In the genomic region with DNA sequence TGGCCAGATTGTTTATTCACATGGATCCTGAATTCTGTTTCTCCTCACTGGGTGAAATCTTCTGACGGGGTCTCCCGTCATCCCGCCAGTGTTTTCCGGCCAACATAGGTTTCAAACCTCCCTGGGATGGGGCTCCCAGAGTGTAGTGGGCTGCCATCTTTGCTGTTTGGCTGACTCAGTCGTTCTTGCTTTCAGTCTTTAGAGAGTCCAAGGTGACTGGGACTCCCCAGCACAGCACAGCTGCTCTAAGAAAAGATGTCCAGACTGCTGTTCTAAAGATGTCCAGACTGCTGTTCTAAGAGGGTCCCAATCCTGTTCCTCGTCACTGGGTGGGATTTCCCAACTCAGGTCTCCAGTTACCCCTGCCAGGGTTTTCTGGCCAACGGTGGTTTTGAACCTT, we compare ENCODE assay signal across 34 cellular contexts.
"Had no signal": no experiment of that assay in that cellular context is flagged by ENCODE, and none has a peak within 500 bp of the region (broad histone marks: within the 10 kb centered on the region; RNA-seq: fewer than 3 reads in every experiment).

No MANE protein-coding gene starts in this region.

- H3K36me3 ChIP-seq: MG63 had no signal

- H3K9ac ChIP-seq: KMS-11 had no signal

- H3K27ac ChIP-seq: KMS-11 had no signal

- H3K4me2 ChIP-seq: KMS-11 had no signal

- H3K4me3 ChIP-seq: MG63 had no signal

- DNase-seq: Kasumi-1, KG1, MG63, MM.1S, MV-4-11, NCI-H1048, NCI-H1092, NCI-H1092 treated with DMSO at 0.1 percent for 48 hours, NCI-H1105, NCI-H1105 treated with DMSO at 0.1 percent for 48 hours, NCI-H1417, NCI-H1417 treated with DMSO at 0.1 percent for 48 hours, NCI-H1436, NCI-H1436 treated with DMSO at 0.1 percent for 48 hours, NCI-H146, NCI-H1694, NCI-H1694 treated with DMSO at 0.1 percent for 48 hours, NCI-H187, NCI-H187 treated with DMSO at 0.1 percent for 48 hours, NCI-H1930, NCI-H2029, NCI-H2029 treated with DMSO at 0.1 percent for 48 hours, NCI-H2081, NCI-H2081 treated with DMSO at 0.1 percent for 48 hours, NCI-H2107, NCI-H2171, NCI-H2171 treated with DMSO at 0.1 percent for 48 hours, NCI-H2227 treated with DMSO at 0.1 percent for 48 hours, NCI-H226, NCI-H345, NCI-H446, NCI-H446 treated with DMSO at 0.1 percent for 48 hours, NCI-H510A had no signal

- H3K27me3 ChIP-seq: MG63 had no signal
